ENCODE assay signal across 14 cellular contexts in the genomic region with DNA sequence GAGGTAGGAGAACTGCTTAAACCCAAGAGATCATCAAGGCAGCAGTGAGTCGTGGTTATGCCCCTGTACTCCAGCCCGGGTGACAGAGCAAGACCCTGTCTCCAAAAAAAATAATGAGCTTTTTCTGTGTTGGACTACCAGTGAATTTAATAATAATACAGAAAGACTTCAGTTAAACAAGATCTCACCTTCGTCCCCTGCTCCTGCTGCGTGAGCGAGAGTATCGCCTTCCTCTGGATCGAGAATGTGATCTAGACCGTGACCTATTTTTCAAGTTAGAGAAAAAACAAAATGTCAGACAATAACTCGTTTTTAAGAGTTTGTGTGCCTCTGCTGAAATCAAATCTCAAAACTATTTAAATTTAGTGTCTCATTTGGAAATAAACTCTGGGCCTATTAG. TPM values are rescaled to one million over a fixed set of nuclear protein-coding genes. Genes with fewer than 3 reads are reported as not detected.
DNase-seq lines count a peak whose midpoint lies in the region; ATAC-seq and TF ChIP-seq lines count a peak whose summit lies in the region.
"Had no signal": no experiment of that assay in that cellular context is flagged by ENCODE, and none has a peak within 500 bp of the region (broad histone marks: within the 10 kb centered on the region; RNA-seq: fewer than 3 reads in every experiment).

No MANE protein-coding gene starts in this region.

- H3K9ac ChIP-seq in NT2/D1 (ENCODE audit: insufficient read length, low read depth): peak overlapping the region; percentile 10
- no peak overlapping the region for H3K9ac ChIP-seq in trophoblast cell (ENCODE audit: low read length)

- H2BK120ac ChIP-seq in trophoblast cell (ENCODE audit: insufficient read depth, low read length, poor library complexity): no peak overlapping the region

- no peak overlapping the region for H2BK5ac ChIP-seq in trophoblast cell (ENCODE audit: low read depth, low read length, poor library complexity)

- no peak overlapping the region for H4K91ac ChIP-seq in trophoblast cell (ENCODE audit: low read depth, low read length)

- no peak for TF ChIP-seq CTCF in chondrocyte (IDR thresholded peaks at IDR 0.05)

- H3K9me3 ChIP-seq in NT2/D1 (ENCODE audit: insufficient read depth, low read length) (no peaks in the 10 kb centered on the region), trophoblast cell (ENCODE audit: insufficient read depth, low read depth, low read length) (no peaks in the 10 kb centered on the region), aorta (ENCODE audit: control insufficient read depth, low read length) (no peaks in the 10 kb centered on the region)
- H3K9me3 ChIP-seq: esophagus muscularis mucosa had no signal

- H3K27me3 ChIP-seq in NT2/D1 (ENCODE audit: insufficient read depth, insufficient read length) (no peaks in the 10 kb centered on the region), trophoblast cell (ENCODE audit: insufficient read depth, low read length) (no peaks in the 10 kb centered on the region), aorta (ENCODE audit: control insufficient read depth in 1 of 2, insufficient read depth in 2 of 2, low read length in 1 of 2) (no peaks in the 10 kb centered on the region)
- H3K27me3 ChIP-seq: esophagus muscularis mucosa had no signal

- peaks cover 16% of the 10 kb centered on the region for H3K79me1 ChIP-seq in trophoblast cell (ENCODE audit: low read length)

- no peak overlapping the region for H3K4me2 ChIP-seq in trophoblast cell (ENCODE audit: low read length)

- peaks cover 64% of the 10 kb centered on the region for H3K4me1 Mint-ChIP-seq in T-helper 1 cell treated with Interleukin-12 subunit alpha and Interleukin-12 subunit beta and Interleukin-4 antibody, amounts not matched to agents 30 μg/mL and 1 μg/mL, for 36 hours (ENCODE audit: low read depth)
- H3K4me1 Mint-ChIP-seq in chondrocyte (ENCODE audit: low read depth): peaks cover 38% of the 10 kb centered on the region

- H4K8ac ChIP-seq in trophoblast cell (ENCODE audit: low read depth, low read length): no peak overlapping the region

- no peaks in the 10 kb centered on the region for H3K9me3 Mint-ChIP-seq in T-helper 1 cell treated with Interleukin-12 subunit alpha and Interleukin-12 subunit beta and Interleukin-4 antibody, amounts not matched to agents 30 μg/mL and 1 μg/mL, for 36 hours
- H3K9me3 Mint-ChIP-seq in chondrocyte (ENCODE audit: low read depth): no peaks in the 10 kb centered on the region

- H2AK5ac ChIP-seq in trophoblast cell (ENCODE audit: low read length): no peak overlapping the region

- intact Hi-C loops in aorta (cut with DNase I): no loop called here

- peaks cover 71% of the 10 kb centered on the region for H3K36me3 ChIP-seq in NT2/D1 (ENCODE audit: insufficient read depth, insufficient read length, low read length)
- peaks cover 13 to 32% of the 10 kb centered on the region in 2 experiments for H3K36me3 ChIP-seq in trophoblast cell (ENCODE audit: control insufficient read depth in 1 of 2, insufficient read depth in 2 of 2, low read length in 2 of 2)
- peaks cover 6 to 11% of the 10 kb centered on the region in 2 donors for H3K36me3 ChIP-seq in aorta (ENCODE audit: control insufficient read depth in 1 of 2, insufficient read depth in 2 of 2, low read length in 1 of 2)

- H4K12ac ChIP-seq in trophoblast cell (ENCODE audit: low read depth, low read length): no peak overlapping the region

- H3K27ac Mint-ChIP-seq in T-helper 1 cell treated with Interleukin-12 subunit alpha and Interleukin-12 subunit beta and Interleukin-4 antibody, amounts not matched to agents 30 μg/mL and 1 μg/mL, for 36 hours: peak overlapping the region; percentile 62
- peak overlapping the region; percentile 1 for H3K27ac Mint-ChIP-seq in chondrocyte (ENCODE audit: unreplicated experiment)

- WGBS in trophoblast cell (ENCODE audit: extremely low coverage, insufficient coverage, insufficient read length): no CpG with 5 or more reads among the region's 9 CpGs
- WGBS in aorta, 2 donors: 77 to 83% methylated on average over 9 of the region's 9 CpGs

- H3K4me3 ChIP-seq in NT2/D1 (ENCODE audit: insufficient read length, low read depth): no peak overlapping the region
- no peak overlapping the region for H3K4me3 ChIP-seq in trophoblast cell (ENCODE audit: low read depth, low read length)
- H3K4me3 ChIP-seq in aorta (ENCODE audit: low read length in 2 of 2): no peak overlapping the region

- H3K27ac ChIP-seq in trophoblast cell (ENCODE audit: low read depth, low read length) (no peak overlapping the region), aorta (ENCODE audit: low read depth in 1 of 2, low read length in 2 of 2) (no peak overlapping the region)

- H3K4ac ChIP-seq in trophoblast cell (ENCODE audit: low read depth, low read length): no peak overlapping the region

- ATAC-seq in HG03521 (IDR thresholded peaks at IDR 0.05; ENCODE audit: unreplicated experiment): no peak
- ATAC-seq in aorta (ENCODE audit: low FRiP score): no peak
- ATAC-seq: left lobe of liver had no signal

- H3K4me1 ChIP-seq in NT2/D1 (ENCODE audit: insufficient read depth, insufficient read length) (no peaks in the 10 kb centered on the region), trophoblast cell (ENCODE audit: control insufficient read depth in 1 of 2, insufficient read depth in 2 of 2, low read length in 2 of 2) (no peaks in the 10 kb centered on the region), aorta (ENCODE audit: control insufficient read depth in 1 of 2, insufficient read depth in 2 of 2, low read length in 2 of 2) (peaks cover 0 to 4% of the 10 kb centered on the region in 2 donors)

- no peak overlapping the region for H3K23ac ChIP-seq in trophoblast cell (ENCODE audit: low read length)

- peaks cover 3% of the 10 kb centered on the region for H3K27me3 Mint-ChIP-seq in T-helper 1 cell treated with Interleukin-12 subunit alpha and Interleukin-12 subunit beta and Interleukin-4 antibody, amounts not matched to agents 30 μg/mL and 1 μg/mL, for 36 hours (ENCODE audit: low read depth)
- no peaks in the 10 kb centered on the region for H3K27me3 Mint-ChIP-seq in chondrocyte (ENCODE audit: low read depth)

- no peak overlapping the region for H3K14ac ChIP-seq in trophoblast cell (ENCODE audit: low read length)

- peak overlapping the region; percentile 70 for H3K4me3 Mint-ChIP-seq in T-helper 1 cell treated with Interleukin-12 subunit alpha and Interleukin-12 subunit beta and Interleukin-4 antibody, amounts not matched to agents 30 μg/mL and 1 μg/mL, for 36 hours
- H3K4me3 Mint-ChIP-seq in chondrocyte (ENCODE audit: unreplicated experiment): no peak overlapping the region

- H3K18ac ChIP-seq in trophoblast cell (ENCODE audit: low read length): peak overlapping the region; percentile 35

- H2BK12ac ChIP-seq in trophoblast cell (ENCODE audit: low read length): no peak overlapping the region

- DNase-seq in T-helper 1 cell (no peak), NT2/D1 (ENCODE audit: low read depth, low spot score) (no peak), chondrocyte (ENCODE audit: low spot score) (no peak), trophoblast cell (no peak), pons (ENCODE audit: low spot score) (no peak), aorta (no peak)
- DNase-seq: 8988T, GF-D8, NCI-H187, retina had no signal

- H3K79me2 ChIP-seq in trophoblast cell (ENCODE audit: control insufficient read depth, insufficient read depth, low read length, poor library complexity): peaks cover 21% of the 10 kb centered on the region

- H2AFZ ChIP-seq in trophoblast cell (ENCODE audit: insufficient read depth, low read length, poor library complexity): no peak overlapping the region

- H3K36me3 Mint-ChIP-seq in T-helper 1 cell treated with Interleukin-12 subunit alpha and Interleukin-12 subunit beta and Interleukin-4 antibody, amounts not matched to agents 30 μg/mL and 1 μg/mL, for 36 hours (ENCODE audit: low read depth): peaks cover 67% of the 10 kb centered on the region
- H3K36me3 Mint-ChIP-seq in chondrocyte (ENCODE audit: low read depth): peaks cover 43% of the 10 kb centered on the region

RNA-seq across cellular contexts. Expression of gene SRSF7, which starts 2.8 kb away (rescaled TPM):
- total RNA-seq in chondrocyte (63.6 to 87.0 TPM (median 67.5 TPM) in 3 replicates), aorta (100 to 1,000 TPM; 117 to 125 TPM)
- 200 and 205 TPM in 2 replicates for polyA plus RNA-seq in trophoblast cell (2013)
- 100 to 1,000 TPM in 1 of 2 donors, 10 to 100 TPM in 1; 69.2 to 101 TPM for polyA plus RNA-seq in aorta

RNA-seq across cellular contexts. Expression of gene GEMIN6, which starts 29.6 kb away (rescaled TPM):
- total RNA-seq in chondrocyte (9.8 to 12.6 TPM (median 12.0 TPM) in 3 replicates), aorta (1 to 10 TPM; 6.0 to 8.0 TPM)
- polyA plus RNA-seq in trophoblast cell (2013): 6.2 and 6.6 TPM in 2 replicates
- polyA plus RNA-seq in aorta: 1 to 10 TPM; 3.5 to 7.5 TPM
